6 cellular contexts compared by ENCODE assay signal in the genomic region with DNA sequence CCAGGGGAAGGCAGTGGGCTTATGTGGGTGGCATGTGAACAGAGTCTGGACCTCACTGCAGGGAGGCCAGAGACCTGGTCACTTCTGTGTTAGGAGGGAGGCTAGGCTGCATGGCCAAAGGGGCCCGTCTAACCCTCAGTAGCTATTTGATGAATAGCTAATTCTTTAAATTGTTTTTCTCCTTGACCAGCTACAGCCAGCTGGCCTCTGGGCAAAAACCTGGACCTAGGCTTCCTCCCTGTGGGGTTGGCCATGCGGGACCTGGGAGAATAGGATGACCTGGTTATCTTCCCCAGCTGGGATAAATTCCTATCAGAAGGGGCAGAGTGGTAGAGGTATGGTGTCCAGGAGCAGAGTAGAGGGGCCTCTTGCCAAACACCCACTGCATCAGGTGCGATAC.
"Had no signal": no experiment of that assay in that cellular context is flagged by ENCODE, and none has a peak within 500 bp of the region (broad histone marks: within the 10 kb centered on the region; RNA-seq: fewer than 3 reads in every experiment).

No MANE protein-coding gene starts in this region.

- H3K4me3 Mint-ChIP-seq: IgD-negative memory B cell had no signal

- H3K27ac ChIP-seq: HL-60 had no signal

- H3K4me3 ChIP-seq: K562 had no signal

- DNase-seq: IMR-90, KBM-7, KG1 had no signal

- H3K9me3 Mint-ChIP-seq: IgD-negative memory B cell had no signal
